In genomic region chr21:41283211-41283818, GRCh38 we compare ENCODE assay signal across 8 cellular contexts.
DNase-seq lines count a peak whose midpoint lies in the region; ATAC-seq and TF ChIP-seq lines count a peak whose summit lies in the region.

No MANE protein-coding gene starts in this region.

- ATAC-seq in GM19324 (IDR thresholded peaks at IDR 0.05; ENCODE audit: low FRiP score, unreplicated experiment), result no peak

- peak; percentile 53 for DNase-seq in DMS79 (lab: John Stamatoyannopoulos, UW)
- peak; percentile 75 for DNase-seq in HFF-Myc (ENCODE audit: extremely low read depth, low read depth)
- DNase-seq in NCI-H2081 (lab: John Stamatoyannopoulos, UW), result peak; percentile 53
- peak; percentile 26 for DNase-seq in T-helper 2 cell treated with Interferon-gamma antibody and Interleukin-4, amounts not matched to agents 5 μg/mL and 100 μg/mL, for 36 hours (ENCODE audit: low spot score)
- peak; percentile 93 for DNase-seq in choroid plexus epithelial cell (ENCODE audit: low read depth)
- DNase-seq in left kidney (ENCODE audit: low read depth, low spot score), result peak; percentile 91
- peak; percentile 7 to 11 for DNase-seq in stimulated activated CD8-positive, alpha-beta memory T cell treated with anti-CD3 and anti-CD28 coated beads, Interleukin-4, amount 100 ng/mL, for 1 hour (ENCODE audit: low read depth in 2 of 2, low spot score in 1 of 2)

- H3K9me3 Mint-ChIP-seq in T-helper 2 cell treated with Interferon-gamma antibody and Interleukin-4, amounts not matched to agents 5 μg/mL and 100 μg/mL, for 36 hours, result no peaks in the 10 kb centered on the region

- H3K4me3 ChIP-seq in HFF-Myc (replicated peaks; ENCODE audit: low read depth, low read length) (no peak overlapping the region), choroid plexus epithelial cell (ENCODE audit: low read depth, low read length) (no peak overlapping the region)

- H3K27me3 Mint-ChIP-seq in T-helper 2 cell treated with Interferon-gamma antibody and Interleukin-4, amounts not matched to agents 5 μg/mL and 100 μg/mL, for 36 hours (ENCODE audit: low read depth), result peaks cover 28% of the 10 kb centered on the region

- peak; percentile 63 for TF ChIP-seq CTCF in HFF-Myc (IDR thresholded peaks at IDR 0.05; ENCODE audit: low read depth, low read length, missing control alignments)
- TF ChIP-seq CTCF in choroid plexus epithelial cell (conservative IDR thresholded peaks at IDR 0.05; ENCODE audit: low read depth, low read length), result peak; percentile 87

- no peak overlapping the region for H3K27ac Mint-ChIP-seq in T-helper 2 cell treated with Interferon-gamma antibody and Interleukin-4, amounts not matched to agents 5 μg/mL and 100 μg/mL, for 36 hours

- H3K36me3 Mint-ChIP-seq in T-helper 2 cell treated with Interferon-gamma antibody and Interleukin-4, amounts not matched to agents 5 μg/mL and 100 μg/mL, for 36 hours (ENCODE audit: low read depth), result no peaks in the 10 kb centered on the region

- no peak overlapping the region for H3K4me3 Mint-ChIP-seq in T-helper 2 cell treated with Interferon-gamma antibody and Interleukin-4, amounts not matched to agents 5 μg/mL and 100 μg/mL, for 36 hours

- H3K4me1 Mint-ChIP-seq in T-helper 2 cell treated with Interferon-gamma antibody and Interleukin-4, amounts not matched to agents 5 μg/mL and 100 μg/mL, for 36 hours (ENCODE audit: low read depth), result no peaks in the 10 kb centered on the region

Comparison
In these comparisons a context has a peak if more than half of its experiments do, and no peak if none do; other contexts are left out.
1. DNase-seq: peak in every context shown above with its lines; median percentile 93 in choroid plexus epithelial cell; 91 in left kidney; 75 in HFF-Myc; 53 in DMS79; 53 in NCI-H2081; 26 in T-helper 2 cell treated with Interferon-gamma antibody and Interleukin-4, amounts not matched to agents 5 μg/mL and 100 μg/mL, for 36 hours; 9 in stimulated activated CD8-positive, alpha-beta memory T cell treated with anti-CD3 and anti-CD28 coated beads, Interleukin-4, amount 100 ng/mL, for 1 hour.